Comparison of ENCODE assay signal across 1 cellular context in the genomic region with DNA sequence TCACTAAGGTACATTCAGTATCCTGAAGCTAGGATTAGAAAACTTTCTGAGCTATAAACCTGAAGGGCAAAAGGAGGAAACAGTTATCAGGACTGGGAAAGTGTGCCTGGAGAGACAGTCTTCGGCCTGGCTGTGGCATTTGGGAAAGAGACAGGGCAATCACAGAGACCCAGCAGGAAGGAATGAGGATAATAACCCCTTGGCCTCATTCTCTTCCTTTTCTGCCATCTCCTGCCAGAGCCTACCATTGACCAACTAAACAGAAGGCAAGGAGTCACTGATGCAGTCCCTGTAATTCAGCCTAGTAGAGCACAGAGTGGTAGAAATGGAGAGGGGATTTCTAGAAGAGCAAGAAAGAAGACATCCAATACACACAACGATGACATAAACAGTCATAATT.
TF ChIP-seq lines count a peak whose summit lies in the region.

No MANE protein-coding gene starts in this region.

TF ChIP-seq in HepG2, 621 proteins besides CTCF, POLR2A, EP300 and RAD21 (continued from another document):
- TF ChIP-seq, protein P1, sequence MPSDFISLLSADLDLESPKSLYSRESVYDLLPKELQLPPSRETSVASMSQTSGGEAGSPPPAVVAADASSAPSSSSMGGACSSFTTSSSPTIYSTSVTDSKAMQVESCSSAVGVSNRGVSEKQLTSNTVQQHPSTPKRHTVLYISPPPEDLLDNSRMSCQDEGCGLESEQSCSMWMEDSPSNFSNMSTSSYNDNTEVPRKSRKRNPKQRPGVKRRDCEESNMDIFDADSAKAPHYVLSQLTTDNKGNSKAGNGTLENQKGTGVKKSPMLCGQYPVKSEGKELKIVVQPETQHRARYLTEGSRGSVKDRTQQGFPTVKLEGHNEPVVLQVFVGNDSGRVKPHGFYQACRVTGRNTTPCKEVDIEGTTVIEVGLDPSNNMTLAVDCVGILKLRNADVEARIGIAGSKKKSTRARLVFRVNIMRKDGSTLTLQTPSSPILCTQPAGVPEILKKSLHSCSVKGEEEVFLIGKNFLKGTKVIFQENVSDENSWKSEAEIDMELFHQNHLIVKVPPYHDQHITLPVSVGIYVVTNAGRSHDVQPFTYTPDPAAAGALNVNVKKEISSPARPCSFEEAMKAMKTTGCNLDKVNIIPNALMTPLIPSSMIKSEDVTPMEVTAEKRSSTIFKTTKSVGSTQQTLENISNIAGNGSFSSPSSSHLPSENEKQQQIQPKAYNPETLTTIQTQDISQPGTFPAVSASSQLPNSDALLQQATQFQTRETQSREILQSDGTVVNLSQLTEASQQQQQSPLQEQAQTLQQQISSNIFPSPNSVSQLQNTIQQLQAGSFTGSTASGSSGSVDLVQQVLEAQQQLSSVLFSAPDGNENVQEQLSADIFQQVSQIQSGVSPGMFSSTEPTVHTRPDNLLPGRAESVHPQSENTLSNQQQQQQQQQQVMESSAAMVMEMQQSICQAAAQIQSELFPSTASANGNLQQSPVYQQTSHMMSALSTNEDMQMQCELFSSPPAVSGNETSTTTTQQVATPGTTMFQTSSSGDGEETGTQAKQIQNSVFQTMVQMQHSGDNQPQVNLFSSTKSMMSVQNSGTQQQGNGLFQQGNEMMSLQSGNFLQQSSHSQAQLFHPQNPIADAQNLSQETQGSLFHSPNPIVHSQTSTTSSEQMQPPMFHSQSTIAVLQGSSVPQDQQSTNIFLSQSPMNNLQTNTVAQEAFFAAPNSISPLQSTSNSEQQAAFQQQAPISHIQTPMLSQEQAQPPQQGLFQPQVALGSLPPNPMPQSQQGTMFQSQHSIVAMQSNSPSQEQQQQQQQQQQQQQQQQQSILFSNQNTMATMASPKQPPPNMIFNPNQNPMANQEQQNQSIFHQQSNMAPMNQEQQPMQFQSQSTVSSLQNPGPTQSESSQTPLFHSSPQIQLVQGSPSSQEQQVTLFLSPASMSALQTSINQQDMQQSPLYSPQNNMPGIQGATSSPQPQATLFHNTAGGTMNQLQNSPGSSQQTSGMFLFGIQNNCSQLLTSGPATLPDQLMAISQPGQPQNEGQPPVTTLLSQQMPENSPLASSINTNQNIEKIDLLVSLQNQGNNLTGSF (CRISPR knock-in tag; IDR thresholded peaks at IDR 0.05): no peak
- TF ChIP-seq ARID2 (CRISPR knock-in tag; IDR thresholded peaks at IDR 0.05; ENCODE audit: borderline replicate concordance) (no peak), SMAD9 (CRISPR knock-in tag; IDR thresholded peaks at IDR 0.05) (no peak), ZSCAN21 (CRISPR knock-in tag; IDR thresholded peaks at IDR 0.05; ENCODE audit: borderline replicate concordance) (no peak), ZNF264 (CRISPR knock-in tag; IDR thresholded peaks at IDR 0.05) (no peak), ZNF510 (CRISPR knock-in tag; IDR thresholded peaks at IDR 0.05; ENCODE audit: low read depth) (no peak), KLF12 (CRISPR knock-in tag; IDR thresholded peaks at IDR 0.05; ENCODE audit: borderline replicate concordance) (no peak), ESRRA (CRISPR knock-in tag; IDR thresholded peaks at IDR 0.05; ENCODE audit: low read depth) (no peak), SIN3A (IDR thresholded peaks at IDR 0.05; ENCODE audit: borderline replicate concordance, low read depth, low read length) (no peak), CCDC6 (CRISPR knock-in tag; IDR thresholded peaks at IDR 0.05) (no peak)
- TF ChIP-seq, protein P2, sequence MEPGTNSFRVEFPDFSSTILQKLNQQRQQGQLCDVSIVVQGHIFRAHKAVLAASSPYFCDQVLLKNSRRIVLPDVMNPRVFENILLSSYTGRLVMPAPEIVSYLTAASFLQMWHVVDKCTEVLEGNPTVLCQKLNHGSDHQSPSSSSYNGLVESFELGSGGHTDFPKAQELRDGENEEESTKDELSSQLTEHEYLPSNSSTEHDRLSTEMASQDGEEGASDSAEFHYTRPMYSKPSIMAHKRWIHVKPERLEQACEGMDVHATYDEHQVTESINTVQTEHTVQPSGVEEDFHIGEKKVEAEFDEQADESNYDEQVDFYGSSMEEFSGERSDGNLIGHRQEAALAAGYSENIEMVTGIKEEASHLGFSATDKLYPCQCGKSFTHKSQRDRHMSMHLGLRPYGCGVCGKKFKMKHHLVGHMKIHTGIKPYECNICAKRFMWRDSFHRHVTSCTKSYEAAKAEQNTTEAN (CRISPR knock-in tag; conservative IDR thresholded peaks at IDR 0.05): no peak
- TF ChIP-seq, protein P3, sequence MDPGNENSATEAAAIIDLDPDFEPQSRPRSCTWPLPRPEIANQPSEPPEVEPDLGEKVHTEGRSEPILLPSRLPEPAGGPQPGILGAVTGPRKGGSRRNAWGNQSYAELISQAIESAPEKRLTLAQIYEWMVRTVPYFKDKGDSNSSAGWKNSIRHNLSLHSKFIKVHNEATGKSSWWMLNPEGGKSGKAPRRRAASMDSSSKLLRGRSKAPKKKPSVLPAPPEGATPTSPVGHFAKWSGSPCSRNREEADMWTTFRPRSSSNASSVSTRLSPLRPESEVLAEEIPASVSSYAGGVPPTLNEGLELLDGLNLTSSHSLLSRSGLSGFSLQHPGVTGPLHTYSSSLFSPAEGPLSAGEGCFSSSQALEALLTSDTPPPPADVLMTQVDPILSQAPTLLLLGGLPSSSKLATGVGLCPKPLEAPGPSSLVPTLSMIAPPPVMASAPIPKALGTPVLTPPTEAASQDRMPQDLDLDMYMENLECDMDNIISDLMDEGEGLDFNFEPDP (CRISPR knock-in tag; conservative IDR thresholded peaks at IDR 0.05): no peak
- TF ChIP-seq, protein P4, sequence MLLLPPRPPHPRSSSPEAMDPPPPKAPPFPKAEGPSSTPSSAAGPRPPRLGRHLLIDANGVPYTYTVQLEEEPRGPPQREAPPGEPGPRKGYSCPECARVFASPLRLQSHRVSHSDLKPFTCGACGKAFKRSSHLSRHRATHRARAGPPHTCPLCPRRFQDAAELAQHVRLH (CRISPR knock-in tag; IDR thresholded peaks at IDR 0.05; ENCODE audit: borderline replicate concordance, low read depth): no peak
